34 cellular contexts compared by ENCODE assay signal in the genomic region with DNA sequence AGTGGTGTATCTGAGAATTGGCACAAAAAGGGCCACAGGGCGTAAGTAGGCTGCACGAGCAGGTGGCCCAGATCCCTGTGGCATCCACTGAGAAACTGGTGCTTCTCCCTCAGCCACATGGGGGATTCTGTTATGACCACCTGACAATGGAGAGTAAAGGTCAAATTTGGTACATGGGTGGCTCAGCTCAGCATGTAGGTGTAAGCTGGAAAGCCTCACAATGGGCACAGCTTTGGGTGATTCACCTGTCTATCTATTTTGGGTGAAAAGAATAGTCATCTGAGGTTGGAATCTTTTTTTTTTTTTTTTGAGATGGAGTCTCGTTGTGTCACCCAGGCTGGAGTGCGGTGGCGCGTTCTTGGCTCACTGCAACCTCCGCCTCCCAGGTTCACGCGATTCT.
"Had no signal": no experiment of that assay in that cellular context is flagged by ENCODE, and none has a peak within 500 bp of the region (broad histone marks: within the 10 kb centered on the region; RNA-seq: fewer than 3 reads in every experiment).

No MANE protein-coding gene starts in this region.

- DNase-seq: activated effector memory CD4-positive, alpha-beta T cell treated with anti-CD3 and anti-CD28 coated beads, Interleukin-2, amount 50 U/mL, for 16 hours; activated effector memory CD4-positive, alpha-beta T cell treated with Interleukin-2 at 50 U/mL for 16 hours; activated gamma-delta T cell; activated gamma-delta T cell treated with Interleukin-2 at 50 U/mL for 16 hours; activated naive CD4-positive, alpha-beta T cell; activated naive CD4-positive, alpha-beta T cell treated with anti-CD3 and anti-CD28 coated beads for 36 hours; activated naive CD4-positive, alpha-beta T cell treated with anti-CD3 and anti-CD28 coated beads, Interleukin-2, amount 10 ng/mL, durations not matched to agents 7 days and 5 days; activated naive CD4-positive, alpha-beta T cell treated with anti-CD3 and anti-CD28 coated beads, Interleukin-2, amount 50 U/mL, for 16 hours; activated naive CD4-positive, alpha-beta T cell treated with Interleukin-2 at 50 U/mL for 16 hours; activated naive CD8-positive, alpha-beta T cell treated with anti-CD3 and anti-CD28 coated beads, Interleukin-2, amount 10 ng/mL, durations not matched to agents 7 days and 5 days; activated T-cell treated with anti-CD3 and anti-CD28 coated beads for 4 hours; activated T-cell treated with anti-CD3 and anti-CD28 coated beads, Interleukin-2, amount 50 U/mL, for 1 hour; activated T-cell treated with anti-CD3 and anti-CD28 coated beads, Interleukin-2, amount 50 U/mL, for 24 hours; activated T-cell treated with anti-CD3 and anti-CD28 coated beads, Interleukin-2, amount 50 U/mL, for 4 hours; activated T-cell treated with anti-CD3 and anti-CD28 coated beads, Interleukin-2, amount 50 U/mL, for 48 hours; activated T-cell treated with anti-CD3 and anti-CD28 coated beads, Interleukin-2, amount 50 U/mL, for 72 hours; adrenal gland; amniotic stem cell; amygdala; anterior cingulate cortex; aorta; body of pancreas; brain microvascular endothelial cell; caudate nucleus; central memory CD4-positive, alpha-beta T cell; cerebellar nuclear complex had no signal

- H3K9me3 Mint-ChIP-seq: activated naive CD4-positive, alpha-beta T cell treated with anti-CD3 and anti-CD28 coated beads for 36 hours; activated naive CD4-positive, alpha-beta T cell treated with anti-CD3 and anti-CD28 coated beads, Interleukin-2, amount 10 ng/mL, durations not matched to agents 7 days and 5 days; activated naive CD4-positive, alpha-beta T cell treated with anti-CD3 and anti-CD28 coated beads, Interleukin-2, amount 50 U/mL, for 24 hours; activated naive CD4-positive, alpha-beta T cell treated with anti-CD3 and anti-CD28 coated beads, Interleukin-2, amount 50 U/mL, for 72 hours; activated naive CD8-positive, alpha-beta T cell treated with anti-CD3 and anti-CD28 coated beads, Interleukin-2, amount 10 ng/mL, durations not matched to agents 7 days and 5 days; activated T-cell treated with anti-CD3 and anti-CD28 coated beads, Interleukin-2, amount 50 U/mL, for 24 hours; activated T-cell treated with anti-CD3 and anti-CD28 coated beads, Interleukin-2, amount 50 U/mL, for 4 hours; activated T-cell treated with anti-CD3 and anti-CD28 coated beads, Interleukin-2, amount 50 U/mL, for 72 hours; activated T-helper 1 cell treated with anti-CD3 and anti-CD28 coated beads, Interleukin-12 subunit alpha, Interleukin-12 subunit beta, Interleukin-2, Interleukin-4 antibody, amounts not matched to agents 30 ng/mL and 10 ng/mL and 1 ng/mL, durations not matched to agents 14 hours and 24 hours and 36 hours; activated T-helper 17 cell treated with anti-CD3 and anti-CD28 coated beads, Interleukin-2, amount 50 U/mL, for 72 hours; activated T-helper 2 cell treated with anti-CD3 and anti-CD28 coated beads, Interferon-gamma antibody, Interleukin-2, Interleukin-4, amounts not matched to agents 10 μg/mL and 5 μg/mL and 100 μg/mL, durations not matched to agents 14 hours and 24 hours and 36 hours; central memory CD8-positive, alpha-beta T cell had no signal

- H3K36me3 Mint-ChIP-seq: activated naive CD4-positive, alpha-beta T cell treated with anti-CD3 and anti-CD28 coated beads, Interleukin-2, amount 10 ng/mL, durations not matched to agents 7 days and 5 days; activated naive CD4-positive, alpha-beta T cell treated with anti-CD3 and anti-CD28 coated beads, Interleukin-2, amount 50 U/mL, for 24 hours; activated naive CD4-positive, alpha-beta T cell treated with anti-CD3 and anti-CD28 coated beads, Interleukin-2, amount 50 U/mL, for 72 hours; activated naive CD8-positive, alpha-beta T cell; activated naive CD8-positive, alpha-beta T cell treated with anti-CD3 and anti-CD28 coated beads, Interleukin-2, amount 10 ng/mL, durations not matched to agents 7 days and 5 days; brain had no signal

- H3K27ac Mint-ChIP-seq: activated naive CD4-positive, alpha-beta T cell treated with anti-CD3 and anti-CD28 coated beads for 36 hours; activated naive CD4-positive, alpha-beta T cell treated with anti-CD3 and anti-CD28 coated beads, Interleukin-2, amount 10 ng/mL, durations not matched to agents 7 days and 5 days; activated naive CD4-positive, alpha-beta T cell treated with anti-CD3 and anti-CD28 coated beads, Interleukin-2, amount 50 U/mL, for 24 hours; activated naive CD8-positive, alpha-beta T cell; activated naive CD8-positive, alpha-beta T cell treated with anti-CD3 and anti-CD28 coated beads, Interleukin-2, amount 10 ng/mL, durations not matched to agents 7 days and 5 days; activated T-cell treated with anti-CD3 and anti-CD28 coated beads, Interleukin-2, amount 50 U/mL, for 24 hours; activated T-cell treated with anti-CD3 and anti-CD28 coated beads, Interleukin-2, amount 50 U/mL, for 72 hours; activated T-helper 1 cell treated with anti-CD3 and anti-CD28 coated beads, Interleukin-12 subunit alpha, Interleukin-12 subunit beta, Interleukin-2, Interleukin-4 antibody, amounts not matched to agents 30 ng/mL and 10 ng/mL and 1 ng/mL, durations not matched to agents 14 hours and 24 hours and 36 hours; activated T-helper 17 cell treated with anti-CD3 and anti-CD28 coated beads, Interleukin-2, amount 50 U/mL, for 72 hours; activated T-helper 2 cell treated with anti-CD3 and anti-CD28 coated beads, Interferon-gamma antibody, Interleukin-2, Interleukin-4, amounts not matched to agents 10 μg/mL and 5 μg/mL and 100 μg/mL, durations not matched to agents 14 hours and 24 hours and 36 hours; brain had no signal

- ATAC-seq: activated T-cell treated with anti-CD3 and anti-CD28 coated beads, Interleukin-2, amount 50 U/mL, for 4 hours; activated T-cell treated with anti-CD3 and anti-CD28 coated beads, Interleukin-2, amount 50 U/mL, for 72 hours; activated T-helper 17 cell treated with anti-CD3 and anti-CD28 coated beads, Interleukin-2, amount 50 U/mL, for 72 hours; body of pancreas had no signal

- H3K4me3 Mint-ChIP-seq: activated naive CD4-positive, alpha-beta T cell treated with anti-CD3 and anti-CD28 coated beads for 36 hours; activated naive CD4-positive, alpha-beta T cell treated with anti-CD3 and anti-CD28 coated beads, Interleukin-2, amount 10 ng/mL, durations not matched to agents 7 days and 5 days; activated naive CD4-positive, alpha-beta T cell treated with anti-CD3 and anti-CD28 coated beads, Interleukin-2, amount 50 U/mL, for 24 hours; activated naive CD8-positive, alpha-beta T cell; activated naive CD8-positive, alpha-beta T cell treated with anti-CD3 and anti-CD28 coated beads, Interleukin-2, amount 10 ng/mL, durations not matched to agents 7 days and 5 days; activated T-cell treated with anti-CD3 and anti-CD28 coated beads, Interleukin-2, amount 50 U/mL, for 24 hours; activated T-cell treated with anti-CD3 and anti-CD28 coated beads, Interleukin-2, amount 50 U/mL, for 4 hours; activated T-cell treated with anti-CD3 and anti-CD28 coated beads, Interleukin-2, amount 50 U/mL, for 72 hours; activated T-helper 1 cell treated with anti-CD3 and anti-CD28 coated beads, Interleukin-12 subunit alpha, Interleukin-12 subunit beta, Interleukin-2, Interleukin-4 antibody, amounts not matched to agents 30 ng/mL and 10 ng/mL and 1 ng/mL, durations not matched to agents 14 hours and 24 hours and 36 hours; activated T-helper 17 cell treated with anti-CD3 and anti-CD28 coated beads, Interleukin-2, amount 50 U/mL, for 72 hours; brain; central memory CD8-positive, alpha-beta T cell had no signal

- H3K27me3 Mint-ChIP-seq: activated naive CD8-positive, alpha-beta T cell; activated T-helper 17 cell treated with anti-CD3 and anti-CD28 coated beads, Interleukin-2, amount 50 U/mL, for 72 hours had no signal
